Comparison of ENCODE assay signal across 8 cellular contexts in genomic region chr19:7098701-7099596, GRCh38. TPM values are rescaled to one million over a fixed set of nuclear protein-coding genes. Genes with fewer than 3 reads are reported as not detected.
DNase-seq lines count a peak whose midpoint lies in the region; ATAC-seq and TF ChIP-seq lines count a peak whose summit lies in the region.

No MANE protein-coding gene starts in this region.

- intact Hi-C loops in mammary epithelial cell (cut with micrococcal nuclease): no loop called here

- no peaks in the 10 kb centered on the region for H4K20me1 ChIP-seq in mammary epithelial cell (ENCODE audit: insufficient read depth, low read length)

- peak overlapping the region; percentile 67 for H3K9ac ChIP-seq in mammary epithelial cell (ENCODE audit: insufficient read depth, low read length)

- CTCF ChIA-PET in AG04450 (lab: Charles Lee): interaction anchor here (0.6 to 1.9 kb wide), 9 partner anchors 29 to 703 kb away, joined by 4 to 19 read pairs (median 6); partner anchors contain the start of genes TRAPPC5 and ZNF557
- CTCF ChIA-PET in mammary epithelial cell (lab: Charles Lee; ENCODE audit: low non-redundant PET): interaction anchor here (0.5 to 1.1 kb wide), 4 partner anchors 30 to 770 kb away, joined by 3 to 25 read pairs (median 4); partner anchors contain the start of gene ZNF557

- H3K27me3 ChIP-seq in AG04450 (ENCODE audit: control insufficient read depth, insufficient read depth, low read length) (no peaks in the 10 kb centered on the region), WERI-Rb-1 (ENCODE audit: insufficient read depth, low read depth, severe bottlenecking) (no peaks in the 10 kb centered on the region), mammary epithelial cell (ENCODE audit: insufficient read depth, low read length) (no peaks in the 10 kb centered on the region)

- H3K79me2 ChIP-seq in mammary epithelial cell (ENCODE audit: insufficient read depth, low read length): no peaks in the 10 kb centered on the region

- POLR2A ChIA-PET in AG04450 (lab: Yijun Ruan, JAX): interaction anchor here (0.6 to 1.6 kb wide), 7 partner anchors 11 to 830 kb away, joined by 3 to 13 read pairs (median 4); partner anchors contain the start of gene ZNF557

- dilution Hi-C loops in mammary epithelial cell (cut with HindIII; ENCODE audit: low sequenced_read_pairs): loop anchor here (5.0 kb wide), 1 partner anchor 58 kb away; no protein-coding TSS in a partner anchor

- peak; percentile 74 for DNase-seq in AG04450 (ENCODE audit: low read depth, low spot score)
- peak; percentile 100 for DNase-seq in NCI-H2196 (lab: John Stamatoyannopoulos, UW; ENCODE audit: unreplicated experiment)
- peak; percentile 95 for DNase-seq in WERI-Rb-1
- peak; percentile 90 for DNase-seq in mammary epithelial cell
- peak; percentile 92 for DNase-seq in iPS-NIHi11 (ENCODE audit: low spot score)

- H2AFZ ChIP-seq in mammary epithelial cell (ENCODE audit: low read depth, low read length): peak overlapping the region; percentile 94

- no peaks in the 10 kb centered on the region for H3K36me3 ChIP-seq in WERI-Rb-1
- no peaks in the 10 kb centered on the region for H3K36me3 ChIP-seq in mammary epithelial cell (ENCODE audit: insufficient read depth, low read length)

- ATAC-seq in GM18873 (IDR thresholded peaks at IDR 0.05; ENCODE audit: low FRiP score, unreplicated experiment) (peak; percentile 77), HG03108 (IDR thresholded peaks at IDR 0.05; ENCODE audit: unreplicated experiment) (peak; percentile 76)

- H3K4me1 ChIP-seq in mammary epithelial cell (ENCODE audit: insufficient read depth, low read length): peaks cover 6% of the 10 kb centered on the region

- peaks cover 16% of the 10 kb centered on the region for H3K9me3 ChIP-seq in AG04450 (ENCODE audit: control insufficient read depth, insufficient read depth, low read length)
- H3K9me3 ChIP-seq in WERI-Rb-1 (ENCODE audit: severe bottlenecking): no peaks in the 10 kb centered on the region
- peaks cover 7% of the 10 kb centered on the region for H3K9me3 ChIP-seq in mammary epithelial cell (replicated peaks; ENCODE audit: insufficient read depth, low read length)

- TF ChIP-seq CTCF in AG04450 (IDR thresholded peaks at IDR 0.05; ENCODE audit: low read depth, low read length) (no peak), WERI-Rb-1 (IDR thresholded peaks at IDR 0.05; ENCODE audit: low read depth, low read length) (no peak), mammary epithelial cell (conservative IDR thresholded peaks at IDR 0.05 in 1 of 2, IDR thresholded peaks at IDR 0.05 in 1 of 2; ENCODE audit: extremely low read depth in 1 of 2, insufficient read depth in 1 of 2, low read depth in 1 of 2, low read length in 2 of 2) (no peak)

- WGBS in mammary epithelial cell (ENCODE audit: low coverage, missing lambda C conversion rate): 3% methylated on average over 23 of the region's 78 CpGs

- in situ Hi-C loops in mammary epithelial cell (cut with MboI; ENCODE audit: low sequenced_read_pairs in 2 of 2): no loop called here

- H3K27ac ChIP-seq in AG04450 (ENCODE audit: low read depth, low read length) (peak overlapping the region; percentile 90), WERI-Rb-1 (peak overlapping the region; percentile 97), mammary epithelial cell (ENCODE audit: insufficient read depth, low read depth, low read length) (peak overlapping the region; percentile 44), skin epidermis (peak overlapping the region; percentile 32 to 98 (median 91))

- BruUV-seq in mammary epithelial cell (replicated peaks; lab: Mats Ljungman, UMichigan): no TSS peak

- H3K4me3 ChIP-seq in AG04450 (ENCODE audit: low read depth, low read length) (peak overlapping the region; percentile 78), WERI-Rb-1 (ENCODE audit: low read depth, low read length) (peak overlapping the region; percentile 71), mammary epithelial cell (replicated peaks in 1 of 3; ENCODE audit: insufficient read depth in 1 of 3, low read depth in 2 of 3, low read length in 3 of 3) (peak overlapping the region; percentile 64 to 73 (median 67)), skin epidermis (peak overlapping the region; percentile 42 to 68 (median 56))

- H3K4me2 ChIP-seq in mammary epithelial cell (ENCODE audit: insufficient read depth, low read depth, low read length): peak overlapping the region; percentile 79

RNA-seq across cellular contexts. Expression of gene ZNF557, which starts 29.4 kb away (rescaled TPM):
- 5.2 and 6.2 TPM in 2 replicates for polyA plus RNA-seq in AG04450 (2011; rRNA removed)
- polyA minus RNA-seq in AG04450 (2011; rRNA and poly(A)+ RNA removed): 19.0 and 24.5 TPM in 2 replicates
- 10 to 100 TPM in 1 of 2 donors, 1 to 10 TPM in 1; 8.4 to 13.2 TPM for total RNA-seq in mammary epithelial cell
- polyA plus RNA-seq in mammary epithelial cell: 2.3 TPM
- 12.5 TPM for polyA minus RNA-seq in mammary epithelial cell

RNA-seq across cellular contexts. Expression of gene MBD3L3, which starts 40.5 kb away (rescaled TPM):
- polyA plus RNA-seq in AG04450 (2011; rRNA removed) (not detected in 2 replicates), mammary epithelial cell (not detected)
- not detected in 2 replicates for polyA minus RNA-seq in AG04450 (2011; rRNA and poly(A)+ RNA removed)
- total RNA-seq in mammary epithelial cell: not detected
- polyA minus RNA-seq in mammary epithelial cell: not detected

RNA-seq across cellular contexts. Expression of gene MBD3L2, which starts 49.8 kb away (rescaled TPM):
- polyA plus RNA-seq in AG04450 (2011; rRNA removed) (not detected in 2 replicates), mammary epithelial cell (not detected)
- not detected in 2 replicates for polyA minus RNA-seq in AG04450 (2011; rRNA and poly(A)+ RNA removed)
- total RNA-seq in mammary epithelial cell: not detected
- polyA minus RNA-seq in mammary epithelial cell: not detected

RNA-seq across cellular contexts. Expression of gene MBD3L4, which starts 59.0 kb away (rescaled TPM):
- polyA plus RNA-seq in AG04450 (2011; rRNA removed) (not detected in 2 replicates), mammary epithelial cell (not detected)
- not detected in 2 replicates for polyA minus RNA-seq in AG04450 (2011; rRNA and poly(A)+ RNA removed)
- total RNA-seq in mammary epithelial cell: not detected
- polyA minus RNA-seq in mammary epithelial cell: not detected

Comparison
In these comparisons a context has a peak if more than half of its experiments do, and no peak if none do; other contexts are left out.
1. Peak in every context shown above with its lines: DNase-seq, ATAC-seq, H3K4me3 ChIP-seq and H3K27ac ChIP-seq.
2. H3K27ac ChIP-seq: peak in every context shown above with its lines; median percentile 97 in WERI-Rb-1; 91 in skin epidermis; 90 in AG04450; 44 in mammary epithelial cell.